Comparison of ENCODE assay signal across 21 cellular contexts in genomic region chr10:13862541-13863233, GRCh38.
DNase-seq lines count a peak whose midpoint lies in the region; ATAC-seq, FAIRE-seq and TF ChIP-seq lines count a peak whose summit lies in the region.
"Had no signal": no experiment of that assay in that cellular context is flagged by ENCODE, and none has a peak within 500 bp of the region (broad histone marks: within the 10 kb centered on the region; RNA-seq: fewer than 3 reads in every experiment).

No MANE protein-coding gene starts in this region.

- FAIRE-seq in urothelium cell line (lab: Jason Lieb, UNC), result no peak
- FAIRE-seq: HepG2 had no signal

- no peak for ATAC-seq in GM18520 (IDR thresholded peaks at IDR 0.05; ENCODE audit: unreplicated experiment)
- no peak for ATAC-seq in HG03159 (IDR thresholded peaks at IDR 0.05; ENCODE audit: unreplicated experiment)
- ATAC-seq: HepG2 had no signal

- H3K27me3 Mint-ChIP-seq in osteocyte (ENCODE audit: unreplicated experiment), result no peaks in the 10 kb centered on the region
- H3K27me3 Mint-ChIP-seq: activated CD4-positive, alpha-beta memory T cell treated with anti-CD3 and anti-CD28 coated beads for 36 hours; CD4-positive, alpha-beta memory T cell; central memory CD8-positive, alpha-beta T cell had no signal

- H3K27ac Mint-ChIP-seq in osteocyte (ENCODE audit: unreplicated experiment), result peak overlapping the region; percentile 88
- H3K27ac Mint-ChIP-seq: activated CD4-positive, alpha-beta memory T cell treated with anti-CD3 and anti-CD28 coated beads for 36 hours; CD4-positive, alpha-beta memory T cell; mesothelial cell of epicardium had no signal

- TF ChIP-seq CTCF in AG10803 (conservative IDR thresholded peaks at IDR 0.05; ENCODE audit: low read length) (no peak), osteocyte (IDR thresholded peaks at IDR 0.05) (no peak)

- DNase-seq in AG10803 (ENCODE audit: low read depth), result peak; percentile 18
- peak; percentile 53 for DNase-seq in LHCN-M2 (ENCODE audit: low read depth)
- peak; percentile 43 for DNase-seq in fibroblast of gingiva (ENCODE audit: low read depth)
- DNase-seq in osteocyte (ENCODE audit: extremely low spot score, unreplicated experiment), result no peak
- DNase-seq in stimulated activated CD4-positive, alpha-beta T cell treated with anti-CD3 and anti-CD28 coated beads, Interleukin-15, amount 100 ng/mL, for 24 hours, result no peak
- no peak for DNase-seq in urothelium cell line (ENCODE audit: low spot score)
- DNase-seq: activated CD4-positive, alpha-beta memory T cell treated with anti-CD3 and anti-CD28 coated beads for 36 hours; activated effector memory CD4-positive, alpha-beta T cell treated with anti-CD3 and anti-CD28 coated beads, Interleukin-2, amount 50 U/mL, for 16 hours; CD4-positive, alpha-beta memory T cell; GDM1; left cardiac atrium; NCI-H226; NCI-H82 had no signal

- H3K4me3 ChIP-seq in AG10803 (ENCODE audit: low read length), result no peak overlapping the region
- H3K4me3 ChIP-seq: SJSA1, vagina had no signal

- no peaks in the 10 kb centered on the region for H3K9me3 Mint-ChIP-seq in osteocyte (ENCODE audit: unreplicated experiment)
- H3K9me3 Mint-ChIP-seq: activated CD4-positive, alpha-beta memory T cell treated with anti-CD3 and anti-CD28 coated beads for 36 hours; CD4-positive, alpha-beta memory T cell; central memory CD8-positive, alpha-beta T cell; mesothelial cell of epicardium; neural crest cell had no signal

- no peak overlapping the region for H3K4me3 Mint-ChIP-seq in osteocyte (ENCODE audit: unreplicated experiment)
- H3K4me3 Mint-ChIP-seq: activated CD4-positive, alpha-beta memory T cell treated with anti-CD3 and anti-CD28 coated beads for 36 hours; CD4-positive, alpha-beta memory T cell; central memory CD8-positive, alpha-beta T cell; mesothelial cell of epicardium; neural crest cell had no signal

- peaks cover 58% of the 10 kb centered on the region for H3K4me1 Mint-ChIP-seq in osteocyte (ENCODE audit: unreplicated experiment)
- H3K4me1 Mint-ChIP-seq: central memory CD8-positive, alpha-beta T cell had no signal

- peaks cover 33% of the 10 kb centered on the region for H3K36me3 Mint-ChIP-seq in osteocyte (ENCODE audit: unreplicated experiment)
- H3K36me3 Mint-ChIP-seq: activated CD4-positive, alpha-beta memory T cell treated with anti-CD3 and anti-CD28 coated beads for 36 hours; CD4-positive, alpha-beta memory T cell had no signal

Comparison
In these comparisons a context has a peak if more than half of its experiments do, and no peak if none do; other contexts are left out.
1. DNase-seq: peak in AG10803 (single experiment), LHCN-M2 (single experiment) and fibroblast of gingiva (single experiment); none in osteocyte (single experiment), stimulated activated CD4-positive, alpha-beta T cell treated with anti-CD3 and anti-CD28 coated beads, Interleukin-15, amount 100 ng/mL, for 24 hours (single experiment) and urothelium cell line (single experiment).